Comparison of ENCODE assay signal across 19 cellular contexts in genomic region chr10:84552478-84552877, GRCh38.
DNase-seq lines count a peak whose midpoint lies in the region; ATAC-seq, FAIRE-seq and TF ChIP-seq lines count a peak whose summit lies in the region.
"Had no signal": no experiment of that assay in that cellular context is flagged by ENCODE, and none has a peak within 500 bp of the region (broad histone marks: within the 10 kb centered on the region; RNA-seq: fewer than 3 reads in every experiment).

No MANE protein-coding gene starts in this region.

- H3K27ac ChIP-seq in H1 (ENCODE audit: low read depth, low read length) (no peak overlapping the region), HepG2 (ENCODE audit: extremely low read length, insufficient read depth, low read length) (no peak overlapping the region), SK-N-SH (ENCODE audit: low read depth in 2 of 2, low read length in 1 of 2) (no peak overlapping the region)
- H3K27ac ChIP-seq: KMS-11 had no signal

- POLR2A ChIA-PET in H1 (lab: Charles Lee; ENCODE audit: partially characterized antibody) (no interaction called here), HepG2 (lab: Yijun Ruan, JAX) (no interaction called here), SK-N-SH (lab: Yijun Ruan, JAX) (no interaction called here)

- H3K9me3 ChIP-seq in H1 (ENCODE audit: insufficient read depth in 2 of 2, low read depth in 1 of 2, low read length in 1 of 2), result no peaks in the 10 kb centered on the region
- no peaks in the 10 kb centered on the region for H3K9me3 ChIP-seq in HepG2 (ENCODE audit: low read length)
- H3K9me3 ChIP-seq in SK-N-SH, result no peaks in the 10 kb centered on the region

- no peak overlapping the region for H3K23ac ChIP-seq in H1 (ENCODE audit: insufficient read length)

- no peak overlapping the region for H4K91ac ChIP-seq in H1 (replicated peaks; ENCODE audit: insufficient read length, low read length)

- no peak overlapping the region for H2BK5ac ChIP-seq in H1 (ENCODE audit: low read depth, low read length)

- in situ Hi-C loops in HepG2 (cut with HindIII; ENCODE audit: extremely low pct_ligation_motif_present, low pct_unique_long_range_greater_than_20kb), result no loop called here

- H2AFZ ChIP-seq in H1 (ENCODE audit: low read length) (no peak overlapping the region), HepG2 (ENCODE audit: low read length) (no peak overlapping the region), SK-N-SH (ENCODE audit: low read depth) (no peak overlapping the region)

- no peak overlapping the region for H3K27ac Mint-ChIP-seq in effector memory CD8-positive, alpha-beta T cell
- H3K27ac Mint-ChIP-seq: CD14-positive monocyte had no signal

- H4K5ac ChIP-seq in H1 (ENCODE audit: insufficient read length, low read depth, low read length), result no peak overlapping the region

- no peak overlapping the region for H3K14ac ChIP-seq in H1 (ENCODE audit: insufficient read length)

- TF ChIP-seq RAD21 in H1 (IDR thresholded peaks at IDR 0.05 in 1 of 2, conservative IDR thresholded peaks at IDR 0.05 in 1 of 2; ENCODE audit: low read depth in 2 of 2, low read length in 2 of 2), result peak; percentile 59 to 72
- TF ChIP-seq RAD21 in HepG2 (CRISPR knock-in tag; IDR thresholded peaks at IDR 0.05), result no peak
- TF ChIP-seq RAD21 in SK-N-SH (IDR thresholded peaks at IDR 0.05; ENCODE audit: low read length), result no peak

- H3F3A ChIP-seq in SK-N-SH (replicated peaks; ENCODE audit: insufficient read depth), result no peaks in the 10 kb centered on the region

- H3K4ac ChIP-seq in H1 (replicated peaks; ENCODE audit: insufficient read length, low read depth, low read length), result no peak overlapping the region

- no peak overlapping the region for H3K4me3 Mint-ChIP-seq in effector memory CD8-positive, alpha-beta T cell
- H3K4me3 Mint-ChIP-seq: CD14-positive monocyte had no signal

- intact Hi-C loops in HepG2 (cut with micrococcal nuclease; ENCODE audit: unreplicated experiment), result no loop called here

- no peaks in the 10 kb centered on the region for H3K4me1 ChIP-seq in H1 (replicated peaks in 1 of 4; ENCODE audit: control insufficient read depth in 3 of 4, insufficient read depth in 4 of 4, low read length in 3 of 4)
- H3K4me1 ChIP-seq in HepG2 (ENCODE audit: insufficient read depth, low read length), result no peaks in the 10 kb centered on the region
- H3K4me1 ChIP-seq in SK-N-SH (ENCODE audit: control insufficient read depth in 1 of 2, insufficient read depth in 2 of 2, low read depth in 1 of 2, low read length in 1 of 2), result no peaks in the 10 kb centered on the region

- H2BK15ac ChIP-seq in H1 (ENCODE audit: low read length), result no peak overlapping the region

- H3K23me2 ChIP-seq in H1 (ENCODE audit: low read depth, low read length), result no peaks in the 10 kb centered on the region

- no peak overlapping the region for H2BK12ac ChIP-seq in H1 (ENCODE audit: low read depth, low read length)

- TF ChIP-seq EP300 in H1 (IDR thresholded peaks at IDR 0.05; ENCODE audit: borderline replicate concordance in 1 of 2, low read depth in 2 of 2, low read length in 2 of 2) (no peak), HepG2 (IDR thresholded peaks at IDR 0.05; ENCODE audit: low read depth in 2 of 2, low read length in 2 of 2) (no peak), HepG2 (CRISPR knock-in tag; IDR thresholded peaks at IDR 0.05; ENCODE audit: borderline replicate concordance) (no peak), SK-N-SH (IDR thresholded peaks at IDR 0.05; ENCODE audit: borderline replicate concordance in 1 of 2, low read depth in 1 of 2, low read length in 1 of 2) (no peak)

- FAIRE-seq in H1 (lab: Jason Lieb, UNC) (no peak), HepG2 (lab: Jason Lieb, UNC) (no peak)

- H3K18ac ChIP-seq in H1 (ENCODE audit: extremely low read depth, low read length), result no peak overlapping the region

- peak; percentile 57 for DNase-seq in H7
- DNase-seq in NCI-H1092 (lab: John Stamatoyannopoulos, UW), result peak; percentile 21
- no peak for DNase-seq in H1 (ENCODE audit: low read depth in 1 of 2, low spot score in 2 of 2)
- no peak for DNase-seq in HepG2 (ENCODE audit: low spot score)
- no peak for DNase-seq in activated CD8-positive, alpha-beta memory T cell treated with anti-CD3 and anti-CD28 coated beads for 24 hours
- no peak for DNase-seq in effector memory CD8-positive, alpha-beta T cell
- no peak for DNase-seq in SK-N-SH
- DNase-seq: ACHN, AML-193, DMS 273 treated with DMSO at 0.1 percent for 48 hours, EL, NCI-H1048, NCI-H187, NCI-H2171, NCI-H446 treated with DMSO at 0.1 percent for 48 hours had no signal

- H3K4me2 ChIP-seq in H1 (ENCODE audit: insufficient read depth in 1 of 2, low read depth in 2 of 2, low read length in 2 of 2) (no peak overlapping the region), HepG2 (ENCODE audit: low read depth, low read length) (no peak overlapping the region), SK-N-SH (no peak overlapping the region)
- H3K4me2 ChIP-seq: KMS-11 had no signal

- no peaks in the 10 kb centered on the region for H3K36me3 Mint-ChIP-seq in effector memory CD8-positive, alpha-beta T cell (ENCODE audit: insufficient read depth)
- H3K36me3 Mint-ChIP-seq: CD14-positive monocyte had no signal

- no TSS peak for BruUV-seq in HepG2 (replicated peaks; lab: Mats Ljungman, UMichigan)

- peak; percentile 48; the same call in 1 of the 3 replicates for ATAC-seq in HepG2
- ATAC-seq in effector memory CD8-positive, alpha-beta T cell (replicated peaks), result no peak
- ATAC-seq: Panc1, Right ventricle myocardium inferior had no signal

- no peak overlapping the region for H2BK120ac ChIP-seq in H1 (replicated peaks; ENCODE audit: low read depth, low read length)

- H3K79me2 ChIP-seq in H1 (ENCODE audit: control insufficient read depth in 1 of 2, insufficient read depth in 2 of 2, low read length in 2 of 2) (no peaks in the 10 kb centered on the region), HepG2 (ENCODE audit: insufficient read depth, low read length) (no peaks in the 10 kb centered on the region), SK-N-SH (ENCODE audit: insufficient read depth) (no peaks in the 10 kb centered on the region)

- TF ChIP-seq POLR2A in H1 (IDR thresholded peaks at IDR 0.05; ENCODE audit: control extremely low read depth in 1 of 2, low read depth in 2 of 2, low read length in 2 of 2) (no peak), HepG2 (IDR thresholded peaks at IDR 0.05; ENCODE audit: insufficient read depth in 1 of 2, low read depth in 2 of 2, low read length in 2 of 2) (no peak)

- H3K9ac ChIP-seq in H1 (replicated peaks in 1 of 4; ENCODE audit: extremely low read depth in 1 of 4, low read depth in 3 of 4, low read length in 3 of 4), result no peak overlapping the region
- no peak overlapping the region for H3K9ac ChIP-seq in HepG2 (ENCODE audit: insufficient read depth, low read depth, low read length)
- no peak overlapping the region for H3K9ac ChIP-seq in SK-N-SH
- H3K9ac ChIP-seq: KMS-11 had no signal

- H3K56ac ChIP-seq in H1 (replicated peaks; ENCODE audit: insufficient read length, low read depth, low read length), result no peak overlapping the region

- H3K9me3 Mint-ChIP-seq in effector memory CD8-positive, alpha-beta T cell, result no peaks in the 10 kb centered on the region

- 95% methylated on average over 3 of the region's 3 CpGs; no CpG with 5 or more reads in 1 of the 2 experiments for WGBS in H1 (ENCODE audit: extremely low coverage in 1 of 2, insufficient coverage in 1 of 2, insufficient read length in 1 of 2, insufficient replicate concordance in 2 of 2, low coverage in 1 of 2, low lambda C conversion rate in 2 of 2, missing lambda C conversion rate in 1 of 2), 2 experiments
- 0% methylated on average over 3 of the region's 3 CpGs for WGBS in HepG2 (ENCODE audit: low lambda C conversion rate)
- 59% methylated on average over 3 of the region's 3 CpGs for WGBS in SK-N-SH (ENCODE audit: low lambda C conversion rate)

- no peak overlapping the region for H2AK5ac ChIP-seq in H1 (ENCODE audit: low read depth, low read length)

- no peaks in the 10 kb centered on the region for H3K79me1 ChIP-seq in H1 (ENCODE audit: low read depth, low read length)

- no peaks in the 10 kb centered on the region for H3K27me3 ChIP-seq in H7 (ENCODE audit: control insufficient read depth, insufficient read depth, low read length)
- no peaks in the 10 kb centered on the region for H3K27me3 ChIP-seq in H1 (replicated peaks in 1 of 4; ENCODE audit: control insufficient read depth in 3 of 4, extremely low read depth in 1 of 4, insufficient read depth in 3 of 4, low read length in 3 of 4)
- peaks cover 0 to 31% of the 10 kb centered on the region in 2 experiments; a peak in 2 of 5 replicates for H3K27me3 ChIP-seq in HepG2 (ENCODE audit: control insufficient read depth in 1 of 2, insufficient read depth in 2 of 2, low read length in 2 of 2)
- H3K27me3 ChIP-seq in SK-N-SH (ENCODE audit: insufficient read depth), result no peaks in the 10 kb centered on the region

- no peak overlapping the region for H2BK20ac ChIP-seq in H1 (ENCODE audit: low read length)

- H4K20me1 ChIP-seq in H1 (replicated peaks in 1 of 2; ENCODE audit: control insufficient read depth in 1 of 2, insufficient read depth in 2 of 2, low read length in 2 of 2) (no peaks in the 10 kb centered on the region), HepG2 (ENCODE audit: insufficient read depth, low read length) (no peaks in the 10 kb centered on the region), SK-N-SH (ENCODE audit: insufficient read depth) (no peaks in the 10 kb centered on the region)

- peaks cover 32 to 34% of the 10 kb centered on the region in 2 donors for H3K27me3 Mint-ChIP-seq in effector memory CD8-positive, alpha-beta T cell

- TF ChIP-seq CTCF in H1 (IDR thresholded peaks at IDR 0.05; ENCODE audit: control extremely low read depth in 1 of 3, insufficient read depth in 1 of 3, low read depth in 1 of 3, low read length in 3 of 3) (peak; percentile 40 to 43 (median 43)), HepG2 (CRISPR knock-in tag; IDR thresholded peaks at IDR 0.05) (peak; percentile 29; the same call in 1 of the 2 replicates), SK-N-SH (IDR thresholded peaks at IDR 0.05) (no peak)

- H4K8ac ChIP-seq in H1 (ENCODE audit: extremely low read depth, insufficient read depth, low read length), result no peak overlapping the region

- H3K36me3 ChIP-seq in H7 (replicated peaks; ENCODE audit: control insufficient read depth, insufficient read depth, low read length), result no peaks in the 10 kb centered on the region
- H3K36me3 ChIP-seq in H1 (ENCODE audit: control insufficient read depth in 2 of 4, insufficient read depth in 4 of 4, low read length in 3 of 4), result no peaks in the 10 kb centered on the region
- H3K36me3 ChIP-seq in HepG2 (replicated peaks in 1 of 2; ENCODE audit: control insufficient read depth in 1 of 2, insufficient read depth in 2 of 2, low read length in 2 of 2), result no peaks in the 10 kb centered on the region
- no peaks in the 10 kb centered on the region for H3K36me3 ChIP-seq in SK-N-SH (replicated peaks in 1 of 2; ENCODE audit: control insufficient read depth in 1 of 2, insufficient read depth in 2 of 2, low read length in 1 of 2)

- no peaks in the 10 kb centered on the region for H3K9me2 ChIP-seq in SK-N-SH

- no peaks in the 10 kb centered on the region for H3K4me1 Mint-ChIP-seq in effector memory CD8-positive, alpha-beta T cell (ENCODE audit: low read depth in 2 of 2)

- H3K4me3 ChIP-seq in H7 (ENCODE audit: insufficient read depth, low read depth, low read length) (no peak overlapping the region), H1 (ENCODE audit: extremely low read depth in 1 of 4, insufficient read depth in 2 of 4, low read depth in 3 of 4, low read length in 4 of 4) (no peak overlapping the region), HepG2 (replicated peaks in 1 of 3; ENCODE audit: insufficient read depth in 1 of 3, low read depth in 2 of 3, low read length in 3 of 3) (no peak overlapping the region), SK-N-SH (ENCODE audit: low read depth in 2 of 2, low read length in 1 of 2) (no peak overlapping the region)

- CTCF ChIA-PET in H1 (lab: Charles Lee; ENCODE audit: partially characterized antibody) (interaction anchor here (0.8 to 26.4 kb wide), 22 partner anchors 8 to 340 kb away, joined by 3 to 558 read pairs (median 4); no protein-coding TSS in a partner anchor), HepG2 (lab: Yijun Ruan, JAX; ENCODE audit: low intra/inter-chr PET ratio, low total read pairs) (no interaction called here), SK-N-SH (lab: Yijun Ruan, JAX) (interaction anchor here (0.6 to 1.1 kb wide), 4 partner anchors 8 to 563 kb away, joined by 3 to 4 read pairs (median 3); no protein-coding TSS in a partner anchor)

Comparison
In these comparisons a context has a peak if more than half of its experiments do, and no peak if none do; other contexts are left out.
1. DNase-seq: peak in H7 (single experiment) and NCI-H1092 (single experiment); none in H1 (0 of 2), HepG2 (single experiment), activated CD8-positive, alpha-beta memory T cell treated with anti-CD3 and anti-CD28 coated beads for 24 hours (single experiment), effector memory CD8-positive, alpha-beta T cell (0 of 3) and SK-N-SH (single experiment).